32 cellular contexts compared by ENCODE assay signal in the genomic region with DNA sequence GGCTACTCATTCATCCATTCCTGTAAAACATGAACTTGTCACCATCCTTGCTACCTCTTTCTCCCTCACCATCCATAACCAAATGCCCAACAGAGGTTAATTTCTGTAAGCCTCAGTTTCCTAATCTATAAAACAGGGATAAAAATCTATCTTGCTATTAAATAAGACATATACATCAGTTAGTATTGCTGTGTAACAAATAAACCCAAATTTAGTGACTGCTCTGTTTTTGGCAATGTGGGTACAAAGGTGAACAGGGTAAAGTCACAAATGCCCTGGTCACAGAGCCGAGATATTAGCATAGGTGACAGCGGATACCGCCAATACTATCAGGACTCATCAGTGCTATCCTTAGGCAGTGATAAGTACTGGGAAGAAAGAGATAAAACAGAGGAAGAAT.
"Had no signal": no experiment of that assay in that cellular context is flagged by ENCODE, and none has a peak within 500 bp of the region (broad histone marks: within the 10 kb centered on the region; RNA-seq: fewer than 3 reads in every experiment).

No MANE protein-coding gene starts in this region.

- H3K27me3 ChIP-seq: ascending aorta, breast epithelium, cardiac muscle cell, esophagus muscularis mucosa, foreskin keratinocyte, gastrocnemius medialis had no signal

- H3K9me3 Mint-ChIP-seq: activated naive CD8-positive, alpha-beta T cell treated with anti-CD3 and anti-CD28 coated beads, Interleukin-2, amount 10 ng/mL, durations not matched to agents 7 days and 5 days; activated T-cell treated with anti-CD3 and anti-CD28 coated beads, Interleukin-2, amount 50 U/mL, for 24 hours; central memory CD8-positive, alpha-beta T cell; effector memory CD8-positive, alpha-beta T cell had no signal

- ATAC-seq: activated CD4-positive, alpha-beta T cell treated with anti-CD3 and anti-CD28 coated beads for 36 hours; activated CD8-positive, alpha-beta T cell treated with anti-CD3 and anti-CD28 coated beads, Interleukin-2, amount 10 ng/mL, durations not matched to agents 7 days and 5 days; activated naive CD4-positive, alpha-beta T cell treated with anti-CD3 and anti-CD28 coated beads, Interleukin-2, amount 50 U/mL, for 72 hours; activated T-cell treated with anti-CD3 and anti-CD28 coated beads, Interleukin-2, amount 50 U/mL, for 72 hours; effector memory CD8-positive, alpha-beta T cell; foreskin keratinocyte; gastrocnemius medialis; heart left ventricle had no signal

- H3K27ac Mint-ChIP-seq: activated CD4-positive, alpha-beta memory T cell treated with anti-CD3 and anti-CD28 coated beads for 36 hours; activated CD4-positive, alpha-beta T cell treated with anti-CD3 and anti-CD28 coated beads for 36 hours; activated CD4-positive, alpha-beta T cell treated with anti-CD3 and anti-CD28 coated beads, Interleukin-2, amount 10 ng/mL, durations not matched to agents 24 days and 14 days; activated CD8-positive, alpha-beta T cell treated with anti-CD3 and anti-CD28 coated beads, Interleukin-2, amount 10 ng/mL, durations not matched to agents 7 days and 5 days; activated naive CD4-positive, alpha-beta T cell treated with anti-CD3 and anti-CD28 coated beads, Interleukin-2, amount 50 U/mL, for 72 hours; activated naive CD8-positive, alpha-beta T cell treated with anti-CD3 and anti-CD28 coated beads, Interleukin-2, amount 10 ng/mL, durations not matched to agents 7 days and 5 days; activated T-cell treated with anti-CD3 and anti-CD28 coated beads, Interleukin-2, amount 50 U/mL, for 24 hours; brain; effector memory CD8-positive, alpha-beta T cell had no signal

- FAIRE-seq: colon had no signal

- H3K4me3 ChIP-seq: ascending aorta, breast epithelium, cardiac muscle cell, esophagus muscularis mucosa, gastrocnemius medialis, heart left ventricle had no signal

- H3K9me3 ChIP-seq: ascending aorta, breast epithelium, esophagus muscularis mucosa, gastrocnemius medialis had no signal

- H3K27ac ChIP-seq: ascending aorta, breast epithelium, cardiac muscle cell, esophagus muscularis mucosa, gastrocnemius medialis, heart left ventricle had no signal

- H3K4me1 ChIP-seq: ascending aorta, foreskin keratinocyte had no signal

- H3K36me3 ChIP-seq: ascending aorta, breast epithelium, cardiac muscle cell, esophagus muscularis mucosa, gastrocnemius medialis, heart left ventricle had no signal

- H3K4me3 Mint-ChIP-seq: activated CD4-positive, alpha-beta memory T cell treated with anti-CD3 and anti-CD28 coated beads for 36 hours; activated CD4-positive, alpha-beta T cell treated with anti-CD3 and anti-CD28 coated beads for 36 hours; activated CD4-positive, alpha-beta T cell treated with anti-CD3 and anti-CD28 coated beads, Interleukin-2, amount 10 ng/mL, durations not matched to agents 24 days and 14 days; activated CD8-positive, alpha-beta T cell treated with anti-CD3 and anti-CD28 coated beads, Interleukin-2, amount 10 ng/mL, durations not matched to agents 7 days and 5 days; activated naive CD8-positive, alpha-beta T cell treated with anti-CD3 and anti-CD28 coated beads, Interleukin-2, amount 10 ng/mL, durations not matched to agents 7 days and 5 days; activated T-cell treated with anti-CD3 and anti-CD28 coated beads, Interleukin-2, amount 50 U/mL, for 24 hours; activated T-cell treated with anti-CD3 and anti-CD28 coated beads, Interleukin-2, amount 50 U/mL, for 72 hours; central memory CD8-positive, alpha-beta T cell; effector memory CD8-positive, alpha-beta T cell had no signal

- DNase-seq: activated CD4-positive, alpha-beta memory T cell treated with anti-CD3 and anti-CD28 coated beads for 36 hours; activated CD4-positive, alpha-beta T cell treated with anti-CD3 and anti-CD28 coated beads for 36 hours; activated CD4-positive, alpha-beta T cell treated with anti-CD3 and anti-CD28 coated beads, Interleukin-2, amount 10 ng/mL, durations not matched to agents 24 days and 14 days; activated CD4-positive, CD25-positive, alpha-beta regulatory T cell; activated CD4-positive, CD25-positive, alpha-beta regulatory T cell treated with anti-CD3 and anti-CD28 coated beads, Interleukin-2, amount 50 U/mL, for 72 hours; activated CD8-positive, alpha-beta memory T cell treated with anti-CD3 and anti-CD28 coated beads, Interleukin-2, amount 50 U/mL, for 48 hours; activated CD8-positive, alpha-beta T cell treated with anti-CD3 and anti-CD28 coated beads, Interleukin-2, amount 10 ng/mL, durations not matched to agents 7 days and 5 days; activated effector memory CD4-positive, alpha-beta T cell treated with Interleukin-2 at 50 U/mL for 16 hours; activated gamma-delta T cell treated with Interleukin-2 at 50 U/mL for 16 hours; activated naive CD4-positive, alpha-beta T cell treated with Interleukin-2 at 50 U/mL for 16 hours; activated naive CD8-positive, alpha-beta T cell treated with anti-CD3 and anti-CD28 coated beads, Interleukin-2, amount 10 ng/mL, durations not matched to agents 7 days and 5 days; activated T-cell treated with anti-CD3 and anti-CD28 coated beads for 4 hours; activated T-cell treated with anti-CD3 and anti-CD28 coated beads, Interleukin-2, amount 50 U/mL, for 24 hours; activated T-cell treated with anti-CD3 and anti-CD28 coated beads, Interleukin-2, amount 50 U/mL, for 72 hours; cortex of kidney; dermis blood vessel endothelial cell; effector CD4-positive, alpha-beta T cell; effector memory CD8-positive, alpha-beta T cell; erythroblast; foreskin keratinocyte; gastrocnemius medialis; glutamatergic neuron; heart left ventricle; T-helper 2 cell had no signal
